In the genomic region with DNA sequence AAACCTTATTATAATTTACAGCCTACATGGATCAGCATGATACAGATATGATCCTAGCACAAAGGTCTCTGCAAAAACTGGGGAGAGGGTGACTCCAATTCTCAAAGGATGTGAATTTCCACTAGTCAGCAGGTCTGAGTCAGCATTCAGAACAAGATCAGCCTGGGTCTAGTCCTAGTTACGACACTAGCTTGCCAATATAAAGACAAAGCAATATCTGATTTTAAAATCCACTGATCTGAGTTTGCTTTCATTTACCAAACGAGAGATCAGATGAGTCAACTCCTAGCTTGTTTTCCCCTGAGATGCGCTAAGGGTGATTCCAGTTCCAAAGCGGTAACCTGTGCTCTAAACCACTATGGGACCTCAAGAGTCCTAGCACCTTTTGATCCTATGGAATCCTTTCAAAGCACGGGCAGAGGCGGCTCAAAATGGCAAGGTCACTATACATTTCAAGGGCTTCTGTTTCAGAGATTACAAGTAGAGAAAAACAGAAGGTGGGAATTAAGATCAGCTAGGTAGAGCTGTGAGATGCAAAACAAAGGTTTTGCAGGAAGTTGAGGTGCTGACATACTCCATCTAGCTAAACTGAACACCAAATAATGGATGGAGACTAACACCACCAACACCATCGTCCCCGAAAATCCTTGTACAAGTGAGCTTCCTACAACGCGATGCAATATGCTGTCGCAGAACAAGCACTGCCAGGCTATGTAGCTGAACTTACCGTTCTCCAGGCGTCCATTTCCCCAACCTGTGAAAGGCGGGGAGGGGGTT, we compare ENCODE assay signal across 8 cellular contexts. TPM values are rescaled to one million over a fixed set of nuclear protein-coding genes. Genes with fewer than 3 reads are reported as not detected.
A peak's percentile ranks its signal among the peaks of the same experiment; 100 is the strongest.
DNase-seq lines count a peak whose midpoint lies in the region; ATAC-seq and TF ChIP-seq lines count a peak whose summit lies in the region.

No MANE protein-coding gene starts in this region.

- 7 to 10% methylated on average over 13 of the region's 14 CpGs for WGBS in gastroesophageal sphincter (ENCODE audit: low coverage in 1 of 2), 2 donors

- DNase-seq in ACHN: peak; percentile 11
- peak; percentile 50 for DNase-seq in GM13977 (ENCODE audit: low spot score)
- DNase-seq in renal cortical epithelial cell (ENCODE audit: low read depth): peak; percentile 57
- DNase-seq in middle frontal gyrus (ENCODE audit: extremely low spot score, low spot score): no peak
- no peak for DNase-seq in activated CD4-positive, CD25-positive, alpha-beta regulatory T cell treated with anti-CD3 and anti-CD28 coated beads, Interleukin-2, amount 50 U/mL, for 72 hours

- in situ Hi-C loops in ACHN (cut with HindIII; ENCODE audit: low pct_ligation_motif_present, low pct_unique_long_range_greater_than_20kb, low sequenced_read_pairs): no loop called here
- in situ Hi-C loops in GM13977 (cut with MboI; ENCODE audit: low pct_unique_long_range_greater_than_20kb, low sequenced_read_pairs, unreplicated experiment): no loop called here

- H3K4me3 ChIP-seq in WI38 (ENCODE audit: low read depth, low read length) (peak overlapping the region; percentile 88), gastroesophageal sphincter (peak overlapping the region; percentile 77 to 84)

- peak; percentile 19 for ATAC-seq in HG03354 (IDR thresholded peaks at IDR 0.05; ENCODE audit: poor library complexity, severe bottlenecking, unreplicated experiment)
- ATAC-seq in gastroesophageal sphincter: no peak

- H3K27me3 ChIP-seq in gastroesophageal sphincter: no peaks in the 10 kb centered on the region

- peaks cover 0 to 16% of the 10 kb centered on the region in 2 donors for H3K36me3 ChIP-seq in gastroesophageal sphincter

- no peaks in the 10 kb centered on the region for H3K9me3 ChIP-seq in gastroesophageal sphincter

- TF ChIP-seq POLR2A in gastroesophageal sphincter (IDR thresholded peaks at IDR 0.05): no peak

- H3K27ac ChIP-seq in gastroesophageal sphincter: peak overlapping the region; percentile 50 to 96 (median 90)

- H3K4me1 ChIP-seq in gastroesophageal sphincter: peaks cover 0 to 29% (median 12%) of the 10 kb centered on the region in 3 donors

- no peak for TF ChIP-seq EP300 in gastroesophageal sphincter (IDR thresholded peaks at IDR 0.05)

- TF ChIP-seq CTCF in GM13977 (IDR thresholded peaks at IDR 0.05; ENCODE audit: extremely low read depth, insufficient read depth, missing control alignments): no peak
- TF ChIP-seq CTCF in WI38 (IDR thresholded peaks at IDR 0.05; ENCODE audit: low read depth, low read length): no peak
- TF ChIP-seq CTCF in gastroesophageal sphincter (IDR thresholded peaks at IDR 0.05): no peak

RNA-seq across cellular contexts. Expression of a gene that starts 0.9 kb away (rescaled TPM):
- total RNA-seq in gastroesophageal sphincter: 10 to 100 TPM; 27.5 to 43.9 (median 35.8) TPM
- 60.4 and 66.9 TPM in 2 replicates for total RNA-seq in renal cortical epithelial cell

Comparison
In these comparisons a context has a peak if more than half of its experiments do, and no peak if none do; other contexts are left out.
1. DNase-seq: peak in ACHN (single experiment), GM13977 (single experiment) and renal cortical epithelial cell (single experiment); none in middle frontal gyrus (single experiment) and activated CD4-positive, CD25-positive, alpha-beta regulatory T cell treated with anti-CD3 and anti-CD28 coated beads, Interleukin-2, amount 50 U/mL, for 72 hours (single experiment).